8 cellular contexts compared by ENCODE assay signal in the genomic region with DNA sequence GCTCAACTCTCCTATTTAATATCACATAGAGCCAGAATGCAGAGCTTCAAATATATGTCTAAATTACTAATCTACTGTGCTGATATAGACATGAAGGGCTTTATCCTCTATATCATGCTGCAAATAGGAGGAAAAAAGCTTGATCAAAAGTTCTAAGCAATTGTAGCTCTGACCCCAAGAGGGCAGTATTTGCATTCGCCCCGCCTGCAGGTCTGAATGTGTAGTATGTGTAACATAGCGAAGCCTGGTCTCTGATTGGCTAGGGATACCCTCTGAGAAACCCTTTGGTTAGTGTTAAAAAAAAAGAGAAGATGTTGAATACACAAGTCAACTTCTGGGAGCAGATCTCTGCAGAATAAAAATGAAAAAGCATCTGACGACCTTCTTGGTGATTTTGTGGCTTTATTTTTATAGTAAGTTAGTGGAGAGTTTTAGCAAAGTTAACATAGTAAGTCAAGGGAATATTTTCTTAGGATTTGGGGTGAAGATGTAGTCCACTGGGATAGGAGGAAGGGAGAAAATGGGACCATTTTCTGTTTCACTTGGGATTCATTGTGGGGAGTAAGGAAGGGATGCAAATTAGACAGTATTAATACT.
DNase-seq lines count a peak whose midpoint lies in the region; ATAC-seq lines count a peak whose summit lies in the region.

No MANE protein-coding gene starts in this region.

- no peak for ATAC-seq in HG03135 (IDR thresholded peaks at IDR 0.05; ENCODE audit: unreplicated experiment)
- ATAC-seq in GM21576 (IDR thresholded peaks at IDR 0.05; ENCODE audit: unreplicated experiment), result no peak

- intact Hi-C loops in activated CD4-positive, alpha-beta memory T cell treated with anti-CD3 and anti-CD28 coated beads for 36 hours (cut with micrococcal nuclease), result loop anchor here (10.0 kb wide), 1 partner anchor 60 kb away; no protein-coding TSS in a partner anchor

- no peaks in the 10 kb centered on the region for H3K9me3 Mint-ChIP-seq in activated CD4-positive, alpha-beta memory T cell treated with anti-CD3 and anti-CD28 coated beads for 36 hours

- CTCF ChIA-PET in activated CD4-positive, alpha-beta memory T cell treated with anti-CD3 and anti-CD28 coated beads for 36 hours (lab: Charles Lee), result interaction anchor here (0.6 to 2.2 kb wide), 22 partner anchors 9 to 806 kb away, joined by 3 to 14 read pairs (median 4); no protein-coding TSS in a partner anchor

- peak overlapping the region; percentile 58 for H3K4me3 Mint-ChIP-seq in activated CD4-positive, alpha-beta memory T cell treated with anti-CD3 and anti-CD28 coated beads for 36 hours

- POLR2A ChIA-PET in activated CD4-positive, alpha-beta memory T cell treated with anti-CD3 and anti-CD28 coated beads for 36 hours (lab: Charles Lee), result no interaction called here

- peaks cover 23% of the 10 kb centered on the region for H3K27me3 Mint-ChIP-seq in activated CD4-positive, alpha-beta memory T cell treated with anti-CD3 and anti-CD28 coated beads for 36 hours

- peaks cover 8% of the 10 kb centered on the region for H3K4me1 Mint-ChIP-seq in activated CD4-positive, alpha-beta memory T cell treated with anti-CD3 and anti-CD28 coated beads for 36 hours (ENCODE audit: low read depth)

- peak overlapping the region; percentile 4 for H3K27ac Mint-ChIP-seq in activated CD4-positive, alpha-beta memory T cell treated with anti-CD3 and anti-CD28 coated beads for 36 hours

- DNase-seq in DMS 273 (lab: John Stamatoyannopoulos, UW; ENCODE audit: unreplicated experiment) (peak; percentile 48), DMS 273 treated with DMSO at 0.1 percent for 48 hours (lab: John Stamatoyannopoulos, UW) (no peak), MV-4-11 (lab: John Stamatoyannopoulos, UW) (peak; percentile 57), glomerular visceral epithelial cell (ENCODE audit: extremely low spot score) (peak; percentile 14)
- peak; percentile 64 for DNase-seq in activated CD4-positive, alpha-beta memory T cell treated with anti-CD3 and anti-CD28 coated beads for 36 hours
- peak in 5 of 6 experiments; percentile 33 to 54 (median 43) for DNase-seq in stimulated activated naive CD4-positive, alpha-beta T cell (lab: John Stamatoyannopoulos, UW)

- H3K36me3 Mint-ChIP-seq in activated CD4-positive, alpha-beta memory T cell treated with anti-CD3 and anti-CD28 coated beads for 36 hours, result no peaks in the 10 kb centered on the region
